In genomic region chr12:1670244-1670814, GRCh38 we compare ENCODE assay signal across 21 cellular contexts. TPM values are rescaled to one million over a fixed set of nuclear protein-coding genes. Genes with fewer than 3 reads are reported as not detected.
A peak's percentile ranks its signal among the peaks of the same experiment; 100 is the strongest.
DNase-seq lines count a peak whose midpoint lies in the region; ATAC-seq and TF ChIP-seq lines count a peak whose summit lies in the region.
"Had no signal": no experiment of that assay in that cellular context is flagged by ENCODE, and none has a peak within 500 bp of the region (broad histone marks: within the 10 kb centered on the region; RNA-seq: fewer than 3 reads in every experiment).

No MANE protein-coding gene starts in this region.

- H3K27me3 ChIP-seq in heart left ventricle (no peaks in the 10 kb centered on the region), duodenal mucosa (ENCODE audit: control insufficient read depth in 1 of 2, insufficient read depth in 2 of 2, low read length in 2 of 2) (no peaks in the 10 kb centered on the region), transverse colon (no peaks in the 10 kb centered on the region)
- H3K27me3 ChIP-seq: body of pancreas, MG63 had no signal

- H3K9ac ChIP-seq in duodenal mucosa (ENCODE audit: low read depth in 1 of 2, low read length in 2 of 2), result peak overlapping the region; percentile 65 to 71
- H3K9ac ChIP-seq: GM23248 had no signal

- no peak overlapping the region for H3K4me3 ChIP-seq in heart left ventricle
- peak overlapping the region in 1 of 2 donors; percentile 12 for H3K4me3 ChIP-seq in duodenal mucosa (ENCODE audit: low read depth in 1 of 2, low read length in 2 of 2)
- no peak overlapping the region for H3K4me3 ChIP-seq in mucosa of descending colon
- H3K4me3 ChIP-seq in transverse colon, result no peak overlapping the region
- H3K4me3 ChIP-seq: body of pancreas, GM23248, MG63 had no signal

- H3K4me1 ChIP-seq in heart left ventricle (peaks cover 0 to 28% (median 11%) of the 10 kb centered on the region in 12 donors), duodenal mucosa (ENCODE audit: control insufficient read depth in 1 of 2, insufficient read depth in 2 of 2, low read length in 2 of 2) (peaks cover 21 to 43% of the 10 kb centered on the region in 2 donors), mucosa of descending colon (ENCODE audit: low read depth) (peaks cover 37% of the 10 kb centered on the region), transverse colon (peaks cover 13 to 59% (median 42%) of the 10 kb centered on the region in 4 donors)

- H3K9me3 ChIP-seq in heart left ventricle, result no peaks in the 10 kb centered on the region
- no peaks in the 10 kb centered on the region for H3K9me3 ChIP-seq in duodenal mucosa (ENCODE audit: control insufficient read depth in 1 of 2, low read length in 2 of 2)
- no peaks in the 10 kb centered on the region for H3K9me3 ChIP-seq in mucosa of descending colon
- no peaks in the 10 kb centered on the region for H3K9me3 ChIP-seq in transverse colon
- H3K9me3 ChIP-seq: body of pancreas, MG63 had no signal

- H3K27ac ChIP-seq in heart left ventricle, result peak overlapping the region in 10 of 12 donors; percentile 30 to 94 (median 78)
- peak overlapping the region; percentile 91 for H3K27ac ChIP-seq in duodenal mucosa (ENCODE audit: low read depth, low read length)
- peak overlapping the region; percentile 87 to 93 (median 92) for H3K27ac ChIP-seq in transverse colon
- H3K27ac ChIP-seq: body of pancreas, GM23248, RWPE1 had no signal

- in situ Hi-C loops in transverse colon (cut with MboI; ENCODE audit: low pct_ligation_motif_present in 1 of 4, low pct_unique_long_range_greater_than_20kb in 1 of 4, low sequenced_read_pairs in 3 of 4), result no loop called here

- TF ChIP-seq POLR2A in heart left ventricle (IDR thresholded peaks at IDR 0.05) (no peak), transverse colon (IDR thresholded peaks at IDR 0.05) (peak; percentile 35)

- intact Hi-C loops in heart left ventricle (cut with DNase I) (no loop called here), cardiac septum (cut with DNase I) (no loop called here), mucosa of descending colon (cut with DNase I, micrococcal nuclease) (no loop called here), transverse colon (cut with DNase I; ENCODE audit: low total_unique reads) (no loop called here), sciatic nerve (cut with DNase I) (no loop called here)

- TF ChIP-seq CTCF in heart left ventricle (IDR thresholded peaks at IDR 0.05), result no peak
- TF ChIP-seq CTCF in mucosa of descending colon (IDR thresholded peaks at IDR 0.05), result no peak
- TF ChIP-seq CTCF in transverse colon (IDR thresholded peaks at IDR 0.05), result no peak

- ATAC-seq in heart left ventricle, result no peak
- peak; percentile 94 for ATAC-seq in mucosa of descending colon
- no peak for ATAC-seq in activated CD4-positive, CD25-positive, alpha-beta regulatory T cell treated with anti-CD3 and anti-CD28 coated beads, Interleukin-2, amount 50 U/mL, for 24 hours
- no peak for ATAC-seq in sciatic nerve
- ATAC-seq: body of pancreas had no signal

- H3K36me3 ChIP-seq in heart left ventricle (no peaks in the 10 kb centered on the region), duodenal mucosa (ENCODE audit: control insufficient read depth in 1 of 2, insufficient read depth in 2 of 2, low read length in 2 of 2) (no peaks in the 10 kb centered on the region), mucosa of descending colon (ENCODE audit: low read depth) (no peaks in the 10 kb centered on the region), transverse colon (no peaks in the 10 kb centered on the region)

- 76 to 83% (median 80%) methylated on average over 11 of the region's 11 CpGs for WGBS in heart left ventricle, 4 donors
- WGBS in transverse colon (ENCODE audit: low coverage in 1 of 2), 2 donors, result 30 to 52% methylated on average over 2 to 11 of the region's 11 CpGs

- DNase-seq in heart left ventricle (no peak), cardiac septum (ENCODE audit: low spot score) (no peak), mucosa of descending colon (peak; percentile 80 to 87 (median 83)), transverse colon (peak; percentile 83), sciatic nerve (ENCODE audit: low spot score) (no peak)
- DNase-seq in effector CD8-positive, alpha-beta T cell (lab: John Stamatoyannopoulos, UW), result no peak
- DNase-seq: activated CD4-positive, alpha-beta T cell treated with anti-CD3 and anti-CD28 coated beads, Interleukin-2, amount 50 U/mL, for 1 hour; activated T-cell treated with anti-CD3 and anti-CD28 coated beads, Interleukin-2, amount 50 U/mL, for 24 hours; body of pancreas; CD4-positive, alpha-beta T cell; cortex of kidney; GM23248; MG63; NCI-H1694; NCI-H446; NK-92 treated with Interleukin-12 subunit alpha and Interleukin-12 subunit beta, amount 100 ng/mL, for 24 hours; stimulated activated CD4-positive, alpha-beta T cell treated with anti-CD3 and anti-CD28 coated beads, Interleukin-15, amount 100 ng/mL, for 24 hours; SW 1271 had no signal

- no peak for TF ChIP-seq EP300 in transverse colon (IDR thresholded peaks at IDR 0.05; ENCODE audit: low read depth)

RNA-seq across cellular contexts. Expression of gene ADIPOR2, which starts 20.5 kb away (rescaled TPM):
- total RNA-seq in heart left ventricle (10 to 100 TPM; 28.1 to 52.5 (median 36.7) TPM), cardiac septum (33.4 TPM), mucosa of descending colon (100 to 1,000 TPM in 1 of 3 donors, 10 to 100 TPM in 2; 76.1 to 119 (median 98.5) TPM), transverse colon (10 to 100 TPM; 27.9 to 74.2 (median 52.1) TPM), sciatic nerve (79.3 TPM)
- 10 to 100 TPM; 17.7 to 41.2 TPM for polyA plus RNA-seq in heart left ventricle

RNA-seq across cellular contexts. Expression of gene WNT5B, which starts 41.3 kb away (rescaled TPM):
- total RNA-seq in heart left ventricle (1 to 10 TPM in 5 of 9 donors, under 1 TPM in 4; 0.52 to 3.9 (median 1.3) TPM), cardiac septum (0.43 TPM), mucosa of descending colon (10 to 100 TPM in 1 of 3 donors, 1 to 10 TPM in 2; 2.7 to 10.8 (median 4.7) TPM), transverse colon (1 to 10 TPM in 2 of 4 donors, under 1 TPM in 1, not detected in 1; 0.80 to 3.5 (median 3.5) TPM), sciatic nerve (10.6 TPM)
- polyA plus RNA-seq in heart left ventricle, result 1 to 10 TPM; 1.3 to 1.7 TPM
- total RNA-seq: body of pancreas; CD4-positive, alpha-beta T cell had no signal

Comparison
In these comparisons a context has a peak if more than half of its experiments do, and no peak if none do; other contexts are left out.
1. DNase-seq: peak in mucosa of descending colon (3 of 3) and transverse colon (single experiment); none in heart left ventricle (0 of 5), cardiac septum (single experiment), effector CD8-positive, alpha-beta T cell (single experiment) and sciatic nerve (single experiment).
2. Peak in every context shown above with its lines, with median percentiles within 50 percentile points of each other: H3K27ac ChIP-seq.